1 cellular context compared by ENCODE assay signal in genomic region chr5:58410441-58410840, GRCh38.
TF ChIP-seq lines count a peak whose summit lies in the region.

No MANE protein-coding gene starts in this region.

TF ChIP-seq in HEK293, 187 proteins besides CTCF, POLR2A, EP300 and RAD21 (continued from another document):
- TF ChIP-seq ZNF645 (tag by site-specific recombination; IDR thresholded peaks at IDR 0.05) (no peak), ZNF362 (tag by site-specific recombination; IDR thresholded peaks at IDR 0.05) (peak; percentile 76; the same call in 1 of the 2 replicates), ZNF629 (tag by site-specific recombination; IDR thresholded peaks at IDR 0.05) (peak; percentile 83), PRDM1 (tag by site-specific recombination; IDR thresholded peaks at IDR 0.05) (0 out of 2 replicates have a peak, but pooled peaks have one; percentile 17), PRDM6 (tag by site-specific recombination; IDR thresholded peaks at IDR 0.05) (peak; percentile 59; the same call in 1 of the 2 replicates), PBX3 (CRISPR knock-in tag; IDR thresholded peaks at IDR 0.05) (no peak), ZNF24 (tag by site-specific recombination; IDR thresholded peaks at IDR 0.05) (no peak), ZNF513 (tag by site-specific recombination; IDR thresholded peaks at IDR 0.05) (no peak), ZNF366 (tag by site-specific recombination; conservative IDR thresholded peaks at IDR 0.05) (peak; percentile 42; the same call in 1 of the 2 replicates), ZNF658 (tag by site-specific recombination; IDR thresholded peaks at IDR 0.05) (no peak), ATF2 (tag by site-specific recombination; IDR thresholded peaks at IDR 0.05; ENCODE audit: low read depth) (peak; percentile 92)
